Comparison of ENCODE assay signal across 18 cellular contexts in genomic region chr4:7128234-7128633, GRCh38.
DNase-seq lines count a peak whose midpoint lies in the region; ATAC-seq and TF ChIP-seq lines count a peak whose summit lies in the region.
"Had no signal": no experiment of that assay in that cellular context is flagged by ENCODE, and none has a peak within 500 bp of the region (broad histone marks: within the 10 kb centered on the region; RNA-seq: fewer than 3 reads in every experiment).

No MANE protein-coding gene starts in this region.

- H3K14ac ChIP-seq in IMR-90 (replicated peaks; ENCODE audit: low read depth, low read length): no peak overlapping the region
- H3K14ac ChIP-seq in trophoblast cell (ENCODE audit: low read length): no peak overlapping the region

- no peak overlapping the region for H4K5ac ChIP-seq in IMR-90 (ENCODE audit: low read depth, low read length)

- no peaks in the 10 kb centered on the region for H3K9me3 Mint-ChIP-seq in nephron
- H3K9me3 Mint-ChIP-seq: GM23338, HFFc6 had no signal

- no peak overlapping the region for H3K27ac ChIP-seq in IMR-90 (ENCODE audit: insufficient read depth, low read length)
- H3K27ac ChIP-seq in trophoblast cell (ENCODE audit: low read depth, low read length): no peak overlapping the region
- H3K27ac ChIP-seq: 22Rv1 had no signal

- peaks cover 18% of the 10 kb centered on the region for H3K9me1 ChIP-seq in IMR-90 (ENCODE audit: insufficient read depth, low read length)

- H4K12ac ChIP-seq in trophoblast cell (ENCODE audit: low read depth, low read length): no peak overlapping the region

- no peak overlapping the region for H3K9ac ChIP-seq in IMR-90 (ENCODE audit: low read depth, low read length)
- no peak overlapping the region for H3K9ac ChIP-seq in trophoblast cell (ENCODE audit: low read length)

- ATAC-seq in IMR-90 (ENCODE audit: low read depth): no peak
- ATAC-seq in GM19467 (IDR thresholded peaks at IDR 0.05; ENCODE audit: unreplicated experiment): no peak
- no peak for ATAC-seq in HG03039 (IDR thresholded peaks at IDR 0.05; ENCODE audit: unreplicated experiment)
- no peak for ATAC-seq in HG02642 (IDR thresholded peaks at IDR 0.05; ENCODE audit: poor library complexity, unreplicated experiment)
- ATAC-seq: GM23338 had no signal

- no peak for TF ChIP-seq POLR2A in IMR-90 (IDR thresholded peaks at IDR 0.05; ENCODE audit: low read depth, low read length)

- WGBS in IMR-90 (ENCODE audit: extremely low coverage in 2 of 2, insufficient read length in 1 of 2), 2 experiments: no CpG with 5 or more reads among the region's 8 CpGs
- no CpG with 5 or more reads among the region's 8 CpGs for WGBS in trophoblast cell (ENCODE audit: extremely low coverage, insufficient coverage, insufficient read length)

- H3K4ac ChIP-seq in IMR-90 (ENCODE audit: low read depth, low read length) (no peak overlapping the region), trophoblast cell (ENCODE audit: low read depth, low read length) (no peak overlapping the region)

- no peak overlapping the region for H4K91ac ChIP-seq in IMR-90 (ENCODE audit: insufficient read depth, low read depth, low read length)
- H4K91ac ChIP-seq in trophoblast cell (ENCODE audit: low read depth, low read length): no peak overlapping the region

- H3K36me3 ChIP-seq in IMR-90 (ENCODE audit: control insufficient read depth, insufficient read depth, low read length) (no peaks in the 10 kb centered on the region), trophoblast cell (ENCODE audit: control insufficient read depth in 1 of 2, insufficient read depth in 2 of 2, low read length in 2 of 2) (no peaks in the 10 kb centered on the region)
- H3K36me3 ChIP-seq: HAP-1 had no signal

- H4K8ac ChIP-seq in IMR-90 (ENCODE audit: low read depth in 2 of 2, low read length in 2 of 2) (no peak overlapping the region), trophoblast cell (ENCODE audit: low read depth, low read length) (no peak overlapping the region)

- H3K79me1 ChIP-seq in IMR-90 (ENCODE audit: low read depth in 1 of 2, low read length in 2 of 2) (no peaks in the 10 kb centered on the region), trophoblast cell (ENCODE audit: low read length) (no peaks in the 10 kb centered on the region)

- POLR2A ChIA-PET in IMR-90 (lab: Charles Lee; ENCODE audit: unreplicated experiment): no interaction called here

- no peaks in the 10 kb centered on the region for H3K36me3 Mint-ChIP-seq in nephron (ENCODE audit: low read depth)
- H3K36me3 Mint-ChIP-seq: CD4-positive, alpha-beta memory T cell had no signal

- TF ChIP-seq CTCF in IMR-90 (conservative IDR thresholded peaks at IDR 0.05; ENCODE audit: low read depth, low read length) (no peak), nephron (IDR thresholded peaks at IDR 0.05; ENCODE audit: unreplicated experiment in 3 of 3) (no peak)

- H2BK120ac ChIP-seq in IMR-90 (ENCODE audit: low read depth, low read length): no peak overlapping the region
- no peak overlapping the region for H2BK120ac ChIP-seq in trophoblast cell (ENCODE audit: insufficient read depth, low read length, poor library complexity)

- peaks cover 3% of the 10 kb centered on the region; the same call in 1 of the 2 replicates for H3K27me3 ChIP-seq in IMR-90 (ENCODE audit: control insufficient read depth, insufficient read depth, low read length)
- H3K27me3 ChIP-seq in trophoblast cell (ENCODE audit: insufficient read depth, low read length): no peaks in the 10 kb centered on the region

- no peak overlapping the region for H2BK20ac ChIP-seq in IMR-90 (ENCODE audit: low read depth, low read length)

- H3K4me3 ChIP-seq in IMR-90 (ENCODE audit: insufficient read depth, low read depth, low read length): no peak overlapping the region
- peak overlapping the region; percentile 1 for H3K4me3 ChIP-seq in trophoblast cell (ENCODE audit: low read depth, low read length)
- H3K4me3 ChIP-seq: GM23338, HAP-1 had no signal

- H2BK12ac ChIP-seq in trophoblast cell (ENCODE audit: low read length): no peak overlapping the region

- peaks cover 4% of the 10 kb centered on the region; the same call in 1 of the 2 replicates for H3K4me1 ChIP-seq in IMR-90 (ENCODE audit: control insufficient read depth, insufficient read depth, low read length)
- H3K4me1 ChIP-seq in trophoblast cell (ENCODE audit: control insufficient read depth in 1 of 2, insufficient read depth in 2 of 2, low read length in 2 of 2): no peaks in the 10 kb centered on the region
- H3K4me1 ChIP-seq: Caco-2, HAP-1 had no signal

- H3K9me3 ChIP-seq in IMR-90 (ENCODE audit: control insufficient read depth, insufficient read depth, low read length) (peaks cover 5% of the 10 kb centered on the region; the same call in 1 of the 2 replicates), trophoblast cell (ENCODE audit: insufficient read depth, low read depth, low read length) (peaks cover 17% of the 10 kb centered on the region)
- H3K9me3 ChIP-seq: HAP-1 had no signal

- H2AK9ac ChIP-seq in IMR-90 (replicated peaks; ENCODE audit: low read depth, low read length, poor library complexity): no peak overlapping the region

- no peak for TF ChIP-seq RAD21 in IMR-90 (IDR thresholded peaks at IDR 0.05; ENCODE audit: low read length)

- no peak overlapping the region for H2BK15ac ChIP-seq in IMR-90 (ENCODE audit: low read depth, low read length)

- intact Hi-C loops in IMR-90 (cut with micrococcal nuclease): loop anchor here (5.0 kb wide), 1 partner anchor 739 kb away; no protein-coding TSS in a partner anchor

- H2AK5ac ChIP-seq in IMR-90 (ENCODE audit: low read depth, low read length) (no peak overlapping the region), trophoblast cell (ENCODE audit: low read length) (no peak overlapping the region)

- H3K23ac ChIP-seq in IMR-90 (ENCODE audit: low read depth, low read length) (no peak overlapping the region), trophoblast cell (ENCODE audit: low read length) (no peak overlapping the region)

- no peak overlapping the region for H3K56ac ChIP-seq in IMR-90 (ENCODE audit: extremely low read depth, insufficient read depth, low read length)

- H4K20me1 ChIP-seq in IMR-90 (ENCODE audit: insufficient read depth, low read length): peaks cover 5% of the 10 kb centered on the region; the same call in 1 of the 2 replicates

- in situ Hi-C loops in IMR-90 (cut with MboI; ENCODE audit: low sequenced_read_pairs): no loop called here

- peaks cover 12% of the 10 kb centered on the region for H3K27me3 Mint-ChIP-seq in nephron (ENCODE audit: low read depth)

- dilution Hi-C loops in IMR-90 (cut with HindIII; ENCODE audit: low sequenced_read_pairs, unreplicated experiment): no loop called here

- peak overlapping the region; percentile 14 for H2AFZ ChIP-seq in IMR-90 (replicated peaks; ENCODE audit: low read length, poor library complexity)
- H2AFZ ChIP-seq in trophoblast cell (ENCODE audit: insufficient read depth, low read length, poor library complexity): no peak overlapping the region
- H2AFZ ChIP-seq: GM23338 had no signal

- H3K4me2 ChIP-seq in IMR-90 (ENCODE audit: low read depth, low read length): no peak overlapping the region
- H3K4me2 ChIP-seq in trophoblast cell (ENCODE audit: low read length): no peak overlapping the region
- H3K4me2 ChIP-seq: GM23338 had no signal

- no peak overlapping the region for H3K4me3 Mint-ChIP-seq in nephron
- H3K4me3 Mint-ChIP-seq: B cell; CD4-positive, alpha-beta memory T cell; GM23338; HFFc6 had no signal

- CTCF ChIA-PET in IMR-90 (lab: Yijun Ruan, JAX): no interaction called here

- BruUV-seq in IMR-90 (replicated peaks; lab: Mats Ljungman, UMichigan): no TSS peak

- H2BK5ac ChIP-seq in IMR-90 (ENCODE audit: low read depth, low read length, poor library complexity, severe bottlenecking): no peak overlapping the region
- no peak overlapping the region for H2BK5ac ChIP-seq in trophoblast cell (ENCODE audit: low read depth, low read length, poor library complexity)

- DNase-seq in NCI-H748 (lab: John Stamatoyannopoulos, UW; ENCODE audit: unreplicated experiment) (peak; percentile 15), NCI-H748 treated with DMSO at 0.1 percent for 48 hours (lab: John Stamatoyannopoulos, UW) (no peak), IMR-90 (no peak), trophoblast cell (no peak)
- DNase-seq: C1 segment of cervical spinal cord; Caco-2; CD4-positive, alpha-beta memory T cell; DMS153; DND-41; HFFc6 had no signal

- H3K4me1 Mint-ChIP-seq in nephron: peaks cover 30% of the 10 kb centered on the region
- H3K4me1 Mint-ChIP-seq: B cell; CD4-positive, alpha-beta memory T cell; GM23338 had no signal

- peak overlapping the region in 2 of 3 experiments; percentile 64 to 76 for H3K27ac Mint-ChIP-seq in nephron
- H3K27ac Mint-ChIP-seq: B cell, GM23338, HFFc6 had no signal

- no peak overlapping the region for H3K18ac ChIP-seq in IMR-90 (ENCODE audit: low read depth, low read length)
- no peak overlapping the region for H3K18ac ChIP-seq in trophoblast cell (ENCODE audit: low read length)

- no peaks in the 10 kb centered on the region for H3K79me2 ChIP-seq in trophoblast cell (ENCODE audit: control insufficient read depth, insufficient read depth, low read length, poor library complexity)

TF ChIP-seq in IMR-90, 13 proteins besides CTCF, POLR2A, EP300 and RAD21 (continues in another document):
- TF ChIP-seq CEBPB (IDR thresholded peaks at IDR 0.05; ENCODE audit: low read depth, low read length) (no peak), BHLHE40 (IDR thresholded peaks at IDR 0.05; ENCODE audit: low read depth, low read length) (no peak), MAFK (IDR thresholded peaks at IDR 0.05; ENCODE audit: low read depth, low read length) (no peak), MXI1 (IDR thresholded peaks at IDR 0.05; ENCODE audit: borderline replicate concordance, low read depth, low read length) (no peak), RCOR1 (IDR thresholded peaks at IDR 0.05; ENCODE audit: insufficient replicate concordance, low read length) (no peak), SMC3 (IDR thresholded peaks at IDR 0.05; ENCODE audit: low read depth, low read length) (no peak), CHD1 (IDR thresholded peaks at IDR 0.05; ENCODE audit: low read depth, low read length) (no peak), NFE2L2 (IDR thresholded peaks at IDR 0.05; ENCODE audit: low read depth, low read length) (no peak), FOS (IDR thresholded peaks at IDR 0.05; ENCODE audit: low read depth, low read length) (no peak), ELK1 (IDR thresholded peaks at IDR 0.05; ENCODE audit: borderline replicate concordance, low read depth, low read length) (no peak), MAZ (IDR thresholded peaks at IDR 0.05; ENCODE audit: borderline replicate concordance, low read depth, low read length) (no peak)
